ENCODE assay signal across 9 cellular contexts in genomic region chr22:50186789-50187523, GRCh38. TPM values are rescaled to one million over a fixed set of nuclear protein-coding genes. Genes with fewer than 3 reads are reported as not detected.
DNase-seq lines count a peak whose midpoint lies in the region; ATAC-seq and TF ChIP-seq lines count a peak whose summit lies in the region.
"Had no signal": no experiment of that assay in that cellular context is flagged by ENCODE, and none has a peak within 500 bp of the region (broad histone marks: within the 10 kb centered on the region; RNA-seq: fewer than 3 reads in every experiment).

No MANE protein-coding gene starts in this region.

- H3K4me1 Mint-ChIP-seq in CD14-positive monocyte (peaks cover 57% of the 10 kb centered on the region), memory B cell (peaks cover 27% of the 10 kb centered on the region)

- intact Hi-C loops in CD14-positive monocyte (cut with micrococcal nuclease): loop anchor here (2.0 to 5.0 kb wide), 2 partner anchors 14 to 345 kb away; partner anchors contain the start of gene TYMP (in 1 of the 2)

- H3K9me3 Mint-ChIP-seq in CD14-positive monocyte (no peaks in the 10 kb centered on the region), memory B cell (no peaks in the 10 kb centered on the region)

- H3K36me3 Mint-ChIP-seq in CD14-positive monocyte (peaks cover 8 to 9% of the 10 kb centered on the region in 2 donors), memory B cell (no peaks in the 10 kb centered on the region)

- H3K4me3 ChIP-seq in MG63 (peak overlapping the region; percentile 70), cardiac fibroblast (replicated peaks in 1 of 2; ENCODE audit: low read depth in 2 of 2, low read length in 2 of 2) (peak overlapping the region; percentile 70 to 72)

- ATAC-seq in memory B cell (ENCODE audit: low read depth) (no peak), GM21528 (IDR thresholded peaks at IDR 0.05; ENCODE audit: low FRiP score, unreplicated experiment) (no peak), HG03135 (IDR thresholded peaks at IDR 0.05; ENCODE audit: unreplicated experiment) (no peak)

- TF ChIP-seq CTCF in CD14-positive monocyte (IDR thresholded peaks at IDR 0.05) (no peak), cardiac fibroblast (IDR thresholded peaks at IDR 0.05; ENCODE audit: low read depth, low read length) (no peak)

- H3K9me3 ChIP-seq in MG63: no peaks in the 10 kb centered on the region

- no peaks in the 10 kb centered on the region for H3K27me3 ChIP-seq in MG63

- H3K27me3 Mint-ChIP-seq in CD14-positive monocyte (ENCODE audit: low read depth in 3 of 3) (peaks cover 0 to 4% (median 2%) of the 10 kb centered on the region in 3 donors), memory B cell (peaks cover 6% of the 10 kb centered on the region)

- no peak for DNase-seq in CD14-positive monocyte (ENCODE audit: low spot score)
- no peak for DNase-seq in MG63
- DNase-seq in cardiac fibroblast (ENCODE audit: low read depth in 2 of 2): peak; percentile 29 to 35
- DNase-seq in memory B cell (ENCODE audit: low spot score in 2 of 2): no peak
- no peak for DNase-seq in NCI-H526 treated with DMSO at 0.1 percent for 48 hours (lab: John Stamatoyannopoulos, UW)
- DNase-seq in hypothalamus (lab: John Stamatoyannopoulos, UW): no peak

- H3K4me3 Mint-ChIP-seq in CD14-positive monocyte (peak overlapping the region; percentile 95), memory B cell (peak overlapping the region; percentile 92)

- H3K27ac Mint-ChIP-seq in CD14-positive monocyte (peak overlapping the region; percentile 78 to 96 (median 88)), memory B cell (peak overlapping the region; percentile 82)

- H3K36me3 ChIP-seq in MG63: peaks cover 27% of the 10 kb centered on the region

RNA-seq across cellular contexts. Expression of gene TRABD, which starts 1.2 kb away (rescaled TPM):
- polyA plus RNA-seq in CD14-positive monocyte: 10 to 100 TPM; 34.5 to 39.3 TPM
- 38.8 and 49.9 TPM in 2 replicates for total RNA-seq in MG63 (2014; rRNA removed; shearing (Covaris generic); ENCODE audit: low replicate concordance)

RNA-seq across cellular contexts. Expression of gene SELENOO, which starts 13.9 kb away (rescaled TPM):
- 1 to 10 TPM; 2.7 to 8.7 TPM for polyA plus RNA-seq in CD14-positive monocyte
- total RNA-seq in MG63 (2014; rRNA removed; shearing (Covaris generic); ENCODE audit: low replicate concordance): 6.5 and 13.8 TPM in 2 replicates

RNA-seq across cellular contexts. Expression of gene PANX2, which starts 16.4 kb away (rescaled TPM):
- under 1 TPM in 1 of 2 donors, not detected in 1; 0.05 TPM for polyA plus RNA-seq in CD14-positive monocyte
- total RNA-seq in MG63 (2014; rRNA removed; shearing (Covaris generic); ENCODE audit: low replicate concordance): 0.12 and 0.79 TPM in 2 replicates
- total RNA-seq: renal cortical epithelial cell had no signal

RNA-seq across cellular contexts. Expression of gene TUBGCP6, which starts 57.9 kb away (rescaled TPM):
- polyA plus RNA-seq in CD14-positive monocyte: 1 to 10 TPM; 3.7 to 4.3 TPM
- total RNA-seq in MG63 (2014; rRNA removed; shearing (Covaris generic); ENCODE audit: low replicate concordance): 11.8 and 17.2 TPM in 2 replicates

Comparison
In these comparisons a context has a peak if more than half of its experiments do, and no peak if none do; other contexts are left out.
1. DNase-seq: peak in cardiac fibroblast (2 of 2); none in CD14-positive monocyte (single experiment), MG63 (single experiment), memory B cell (0 of 2), NCI-H526 treated with DMSO at 0.1 percent for 48 hours (single experiment) and hypothalamus (0 of 51).